In the genomic region with DNA sequence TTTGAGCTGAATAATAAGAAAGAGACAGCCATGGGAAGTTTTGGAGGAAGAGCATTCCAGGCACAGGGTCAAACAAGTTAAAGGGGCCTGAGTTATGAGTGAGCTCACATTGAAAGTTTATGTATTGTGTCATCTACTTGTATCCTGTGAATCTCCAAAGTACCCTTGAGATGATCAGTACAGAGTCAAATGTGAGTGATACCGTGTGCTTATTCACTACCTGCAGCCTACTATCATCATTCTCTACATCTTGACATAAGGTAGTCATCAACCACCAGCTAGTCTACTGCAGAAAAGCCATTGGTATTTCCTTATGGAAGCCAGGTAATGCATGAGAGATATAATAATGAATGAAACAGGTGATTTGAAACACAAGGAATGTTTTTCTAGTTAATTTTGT, we compare ENCODE assay signal across 14 cellular contexts. TPM values are rescaled to one million over a fixed set of nuclear protein-coding genes. Genes with fewer than 3 reads are reported as not detected.
DNase-seq lines count a peak whose midpoint lies in the region; ATAC-seq and TF ChIP-seq lines count a peak whose summit lies in the region.
"Had no signal": no experiment of that assay in that cellular context is flagged by ENCODE, and none has a peak within 500 bp of the region (broad histone marks: within the 10 kb centered on the region; RNA-seq: fewer than 3 reads in every experiment).

No MANE protein-coding gene starts in this region.

- intact Hi-C loops in mammary epithelial cell (cut with micrococcal nuclease), result loop anchor here (5.0 kb wide), 2 partner anchors 48 to 867 kb away; no protein-coding TSS in a partner anchor
- intact Hi-C loops in MCF 10A (cut with micrococcal nuclease), result loop anchor here (5.0 kb wide), 2 partner anchors 93 to 1012 kb away; no protein-coding TSS in a partner anchor
- intact Hi-C loops in Caco-2 (cut with micrococcal nuclease; ENCODE audit: unreplicated experiment), result loop anchor here (5.0 kb wide), 3 partner anchors 222 to 1202 kb away; no protein-coding TSS in a partner anchor

- H3K36me3 ChIP-seq in mammary epithelial cell (ENCODE audit: insufficient read depth, low read length) (no peaks in the 10 kb centered on the region), trophoblast cell (ENCODE audit: control insufficient read depth in 1 of 2, insufficient read depth in 2 of 2, low read length in 2 of 2) (no peaks in the 10 kb centered on the region), Peyer's patch (no peaks in the 10 kb centered on the region), Caco-2 (ENCODE audit: control insufficient read depth, insufficient read depth, low read length) (no peaks in the 10 kb centered on the region)
- H3K36me3 ChIP-seq: BLaER1 had no signal

- H2AFZ ChIP-seq in mammary epithelial cell (ENCODE audit: low read depth, low read length) (no peak overlapping the region), trophoblast cell (ENCODE audit: insufficient read depth, low read length, poor library complexity) (no peak overlapping the region)

- H3K79me2 ChIP-seq in mammary epithelial cell (ENCODE audit: insufficient read depth, low read length), result peaks cover 16% of the 10 kb centered on the region
- peaks cover 11% of the 10 kb centered on the region for H3K79me2 ChIP-seq in trophoblast cell (ENCODE audit: control insufficient read depth, insufficient read depth, low read length, poor library complexity)

- H3K9me3 Mint-ChIP-seq in MCF 10A (ENCODE audit: unreplicated experiment) (no peaks in the 10 kb centered on the region), Caco-2 (ENCODE audit: unreplicated experiment) (no peaks in the 10 kb centered on the region)
- H3K9me3 Mint-ChIP-seq: CD8-positive, alpha-beta memory T cell had no signal

- TF ChIP-seq CTCF in mammary epithelial cell (conservative IDR thresholded peaks at IDR 0.05 in 1 of 2, IDR thresholded peaks at IDR 0.05 in 1 of 2; ENCODE audit: extremely low read depth in 1 of 2, insufficient read depth in 1 of 2, low read depth in 1 of 2, low read length in 2 of 2) (no peak), MCF 10A (IDR thresholded peaks at IDR 0.05; ENCODE audit: unreplicated experiment) (no peak), Peyer's patch (IDR thresholded peaks at IDR 0.05) (no peak), Caco-2 (IDR thresholded peaks at IDR 0.05; ENCODE audit: insufficient read depth in 1 of 2, low read depth in 1 of 2, low read length in 1 of 2, severe bottlenecking in 1 of 2, unreplicated experiment in 1 of 2) (no peak)

- H3K4me3 ChIP-seq in mammary epithelial cell (replicated peaks in 1 of 3; ENCODE audit: insufficient read depth in 1 of 3, low read depth in 2 of 3, low read length in 3 of 3) (no peak overlapping the region), trophoblast cell (ENCODE audit: low read depth, low read length) (no peak overlapping the region), Peyer's patch (no peak overlapping the region), Caco-2 (ENCODE audit: low read depth, low read length) (no peak overlapping the region)
- H3K4me3 ChIP-seq: BLaER1 had no signal

- no peak overlapping the region for H2AK5ac ChIP-seq in trophoblast cell (ENCODE audit: low read length)

- no peak overlapping the region for H3K4ac ChIP-seq in trophoblast cell (ENCODE audit: low read depth, low read length)

- H3K18ac ChIP-seq in trophoblast cell (ENCODE audit: low read length), result no peak overlapping the region

- H4K8ac ChIP-seq in trophoblast cell (ENCODE audit: low read depth, low read length), result no peak overlapping the region

- H3K27me3 ChIP-seq in mammary epithelial cell (ENCODE audit: insufficient read depth, low read length) (no peaks in the 10 kb centered on the region), trophoblast cell (ENCODE audit: insufficient read depth, low read length) (no peaks in the 10 kb centered on the region), Peyer's patch (no peaks in the 10 kb centered on the region), Caco-2 (replicated peaks; ENCODE audit: control insufficient read depth, insufficient read depth, low read length) (no peaks in the 10 kb centered on the region)
- H3K27me3 ChIP-seq: BLaER1 had no signal

- H3K9me3 ChIP-seq in mammary epithelial cell (replicated peaks; ENCODE audit: insufficient read depth, low read length), result no peaks in the 10 kb centered on the region
- H3K9me3 ChIP-seq in trophoblast cell (ENCODE audit: insufficient read depth, low read depth, low read length), result no peaks in the 10 kb centered on the region
- H3K9me3 ChIP-seq in Peyer's patch, result no peaks in the 10 kb centered on the region
- no peaks in the 10 kb centered on the region for H3K9me3 ChIP-seq in Caco-2
- H3K9me3 ChIP-seq: BLaER1 had no signal

- H3K4me2 ChIP-seq in mammary epithelial cell (ENCODE audit: insufficient read depth, low read depth, low read length), result peak overlapping the region; percentile 62
- no peak overlapping the region for H3K4me2 ChIP-seq in trophoblast cell (ENCODE audit: low read length)
- H3K4me2 ChIP-seq: BLaER1 had no signal

- no peaks in the 10 kb centered on the region for H3K36me3 Mint-ChIP-seq in MCF 10A (ENCODE audit: insufficient read depth, unreplicated experiment)
- peaks cover 13% of the 10 kb centered on the region for H3K36me3 Mint-ChIP-seq in Caco-2 (ENCODE audit: insufficient read depth, unreplicated experiment)

- H4K12ac ChIP-seq in trophoblast cell (ENCODE audit: low read depth, low read length), result no peak overlapping the region

- in situ Hi-C loops in mammary epithelial cell (cut with MboI; ENCODE audit: low sequenced_read_pairs in 2 of 2), result loop anchor here in 1 of 2 donors (5.0 to 10.0 kb wide), 2 partner anchors 67 to 224 kb away; no protein-coding TSS in a partner anchor

- H3K4me1 Mint-ChIP-seq in MCF 10A (ENCODE audit: insufficient read depth, unreplicated experiment), result peaks cover 35% of the 10 kb centered on the region
- H3K4me1 Mint-ChIP-seq in Caco-2 (ENCODE audit: low read depth, unreplicated experiment), result peaks cover 14% of the 10 kb centered on the region

- no peaks in the 10 kb centered on the region for H4K20me1 ChIP-seq in mammary epithelial cell (ENCODE audit: insufficient read depth, low read length)
- H4K20me1 ChIP-seq: BLaER1 had no signal

- no peaks in the 10 kb centered on the region for H3K27me3 Mint-ChIP-seq in MCF 10A (ENCODE audit: insufficient read depth, unreplicated experiment)
- peaks cover 36% of the 10 kb centered on the region for H3K27me3 Mint-ChIP-seq in Caco-2 (ENCODE audit: insufficient read depth, unreplicated experiment)

- H3K79me1 ChIP-seq in trophoblast cell (ENCODE audit: low read length), result peaks cover 15% of the 10 kb centered on the region

- no peak overlapping the region for H2BK120ac ChIP-seq in trophoblast cell (ENCODE audit: insufficient read depth, low read length, poor library complexity)

- no peak overlapping the region for H2BK12ac ChIP-seq in trophoblast cell (ENCODE audit: low read length)

- WGBS in mammary epithelial cell (ENCODE audit: low coverage, missing lambda C conversion rate), result 0% methylated on average over 1 of the region's 1 CpG
- WGBS in trophoblast cell (ENCODE audit: extremely low coverage, insufficient coverage, insufficient read length), result no CpG with 5 or more reads among the region's 1 CpG

- H3K14ac ChIP-seq in trophoblast cell (ENCODE audit: low read length), result no peak overlapping the region

- no TSS peak for BruUV-seq in mammary epithelial cell (replicated peaks; lab: Mats Ljungman, UMichigan)
- no TSS peak for BruUV-seq in MCF 10A (replicated peaks; lab: Mats Ljungman, UMichigan)
- no TSS peak for BruUV-seq in Caco-2 (replicated peaks; lab: Mats Ljungman, UMichigan)

- DNase-seq in mammary epithelial cell (peak; percentile 93), MCF 10A (ENCODE audit: unreplicated experiment) (no peak), epithelial cell of prostate (ENCODE audit: low read depth, low spot score) (peak; percentile 75), trophoblast cell (peak; percentile 69 to 89), Peyer's patch (no peak), Caco-2 (no peak)
- DNase-seq: AML-193; CD8-positive, alpha-beta memory T cell; DMS53; GOT3; H9 had no signal

- H3K4me3 Mint-ChIP-seq in MCF 10A (ENCODE audit: unreplicated experiment), result no peak overlapping the region
- H3K4me3 Mint-ChIP-seq in Caco-2 (ENCODE audit: unreplicated experiment), result no peak overlapping the region
- H3K4me3 Mint-ChIP-seq: H9 had no signal

- H3K4me1 ChIP-seq in mammary epithelial cell (ENCODE audit: insufficient read depth, low read length) (peaks cover 54% of the 10 kb centered on the region), trophoblast cell (ENCODE audit: control insufficient read depth in 1 of 2, insufficient read depth in 2 of 2, low read length in 2 of 2) (peaks cover 0 to 5% of the 10 kb centered on the region in 2 experiments), Peyer's patch (peaks cover 0 to 21% (median 2%) of the 10 kb centered on the region in 4 donors), Caco-2 (0 out of 2 replicates have a peak, but pooled peaks cover 15% of the 10 kb centered on the region)

- POLR2A ChIA-PET in MCF 10A (lab: Yijun Ruan, JAX), result interaction anchor here (0.8 to 2.4 kb wide), 17 partner anchors 9 to 1214 kb away, joined by 3 to 11 read pairs (median 3); partner anchors contain the start of genes CLN5 and FBXL3
- POLR2A ChIA-PET in Caco-2 (lab: Charles Lee), result no interaction called here

- peak overlapping the region; percentile 53 for H3K9ac ChIP-seq in mammary epithelial cell (ENCODE audit: insufficient read depth, low read length)
- no peak overlapping the region for H3K9ac ChIP-seq in trophoblast cell (ENCODE audit: low read length)
- H3K9ac ChIP-seq: BLaER1 had no signal

- no peak for TF ChIP-seq POLR2A in Peyer's patch (IDR thresholded peaks at IDR 0.05)

- CTCF ChIA-PET in mammary epithelial cell (lab: Charles Lee; ENCODE audit: low non-redundant PET), result no interaction called here
- CTCF ChIA-PET in MCF 10A (lab: Yijun Ruan, JAX), result interaction anchor here (0.6 to 2.6 kb wide), 9 partner anchors 13 to 1163 kb away, joined by 3 to 16 read pairs (median 3); no protein-coding TSS in a partner anchor
- CTCF ChIA-PET in Caco-2 (lab: Charles Lee), result no interaction called here

- no peak overlapping the region for H3K23ac ChIP-seq in trophoblast cell (ENCODE audit: low read length)

- no peak overlapping the region for H2BK5ac ChIP-seq in trophoblast cell (ENCODE audit: low read depth, low read length, poor library complexity)

- H3K27ac ChIP-seq in mammary epithelial cell (ENCODE audit: insufficient read depth, low read depth, low read length), result peak overlapping the region; percentile 98
- H3K27ac ChIP-seq in epithelial cell of prostate, result peak overlapping the region; percentile 92
- no peak overlapping the region for H3K27ac ChIP-seq in trophoblast cell (ENCODE audit: low read depth, low read length)
- no peak overlapping the region for H3K27ac ChIP-seq in Peyer's patch
- H3K27ac ChIP-seq: 22Rv1, BLaER1 had no signal

- dilution Hi-C loops in mammary epithelial cell (cut with HindIII; ENCODE audit: low sequenced_read_pairs), result no loop called here

- ATAC-seq in esophagus mucosa, result no peak

- H3K27ac Mint-ChIP-seq in MCF 10A (ENCODE audit: low read depth, unreplicated experiment) (no peak overlapping the region), Caco-2 (ENCODE audit: unreplicated experiment) (no peak overlapping the region)
- H3K27ac Mint-ChIP-seq: CD8-positive, alpha-beta memory T cell; H9 had no signal

- no peak overlapping the region for H4K91ac ChIP-seq in trophoblast cell (ENCODE audit: low read depth, low read length)

RNA-seq across cellular contexts. Expression of gene KCTD12, which starts 3.0 kb away (rescaled TPM):
- 10 to 100 TPM; 57.0 to 80.1 TPM for total RNA-seq in mammary epithelial cell
- 25.3 TPM for polyA plus RNA-seq in mammary epithelial cell
- 52.3 TPM for polyA minus RNA-seq in mammary epithelial cell
- total RNA-seq in MCF 10A (2022), result 15.6 and 15.8 TPM in 2 replicates
- polyA plus RNA-seq in trophoblast cell (2013), result 52.2 and 52.5 TPM in 2 replicates
- 10 to 100 TPM; 11.4 to 47.0 (median 21.3) TPM for total RNA-seq in Peyer's patch
- total RNA-seq in esophagus mucosa, result 10.0 TPM
- total RNA-seq in Caco-2 (2022), result 1.8 and 3.2 TPM in 2 replicates

RNA-seq across cellular contexts. Expression of gene ACOD1, which starts 59.1 kb away (rescaled TPM):
- total RNA-seq in mammary epithelial cell, result not detected
- not detected for polyA plus RNA-seq in mammary epithelial cell
- polyA minus RNA-seq in mammary epithelial cell, result not detected
- total RNA-seq in MCF 10A (2022), result not detected in 2 replicates
- polyA plus RNA-seq in trophoblast cell (2013), result not detected in 2 replicates
- not detected for total RNA-seq in Peyer's patch
- not detected for total RNA-seq in esophagus mucosa
- not detected in 2 replicates for total RNA-seq in Caco-2 (2022)
- total RNA-seq: CD8-positive, alpha-beta memory T cell; H9 had no signal
- polyA plus RNA-seq: CD8-positive, alpha-beta memory T cell had no signal

Comparison
In these comparisons a context has a peak if more than half of its experiments do, and no peak if none do; other contexts are left out.
1. DNase-seq: peak in mammary epithelial cell (single experiment), epithelial cell of prostate (single experiment) and trophoblast cell (2 of 2); none in MCF 10A (single experiment), Peyer's patch (0 of 3) and Caco-2 (0 of 2).
2. H3K27ac ChIP-seq: peak in mammary epithelial cell (single experiment) and epithelial cell of prostate (single experiment); none in trophoblast cell (single experiment) and Peyer's patch (0 of 4).